In genomic region chr5:177671035-177671754, GRCh38 we compare ENCODE assay signal across 8 cellular contexts.
A peak's percentile ranks its signal among the peaks of the same experiment; 100 is the strongest.
DNase-seq lines count a peak whose midpoint lies in the region; ATAC-seq and TF ChIP-seq lines count a peak whose summit lies in the region.
"Not testable (repeated sequence)": the region's sequence is repeated elsewhere in the genome, so short reads cannot be mapped to it uniquely, and the experiment has no call there.

No MANE protein-coding gene starts in this region.

- H3K4me1 ChIP-seq in DND-41 (ENCODE audit: insufficient read depth, low read length); HUES64 (ENCODE audit: insufficient read depth, low read length): not testable (repeated sequence)

- CTCF ChIA-PET in activated CD8-positive, alpha-beta memory T cell treated with anti-CD3 and anti-CD28 coated beads, Interleukin-2, amount 10 ng/mL, durations not matched to agents 7 days and 5 days (lab: Charles Lee): not testable (repeated sequence)

- peaks cover 19% of the 10 kb centered on the region for H3K79me2 ChIP-seq in DND-41 (ENCODE audit: insufficient read depth, low read length)

- H3K4me3 Mint-ChIP-seq in activated CD8-positive, alpha-beta memory T cell treated with anti-CD3 and anti-CD28 coated beads, Interleukin-2, amount 10 ng/mL, durations not matched to agents 7 days and 5 days; memory B cell; stimulated activated naive CD8-positive, alpha-beta T cell treated with anti-CD3 and anti-CD28 coated beads, Interleukin-15, amount 100 ng/mL, for 72 hours: not testable (repeated sequence)

- not testable (repeated sequence) for H3K4me1 Mint-ChIP-seq in activated CD8-positive, alpha-beta memory T cell treated with anti-CD3 and anti-CD28 coated beads, Interleukin-2, amount 10 ng/mL, durations not matched to agents 7 days and 5 days; memory B cell; stimulated activated naive CD8-positive, alpha-beta T cell treated with anti-CD3 and anti-CD28 coated beads, Interleukin-15, amount 100 ng/mL, for 72 hours

- H3K9me3 Mint-ChIP-seq in activated CD8-positive, alpha-beta memory T cell treated with anti-CD3 and anti-CD28 coated beads, Interleukin-2, amount 10 ng/mL, durations not matched to agents 7 days and 5 days (ENCODE audit: low read depth); memory B cell; stimulated activated naive CD8-positive, alpha-beta T cell treated with anti-CD3 and anti-CD28 coated beads, Interleukin-15, amount 100 ng/mL, for 72 hours: not testable (repeated sequence)

- not testable (repeated sequence) for H3K36me3 Mint-ChIP-seq in activated CD8-positive, alpha-beta memory T cell treated with anti-CD3 and anti-CD28 coated beads, Interleukin-2, amount 10 ng/mL, durations not matched to agents 7 days and 5 days; memory B cell

- H3K4me3 ChIP-seq in DND-41 (ENCODE audit: low read depth in 1 of 2, low read length in 2 of 2) (peak overlapping the region in 1 of 2 experiments; percentile 56; a peak in 2 of 4 replicates), HUES64 (ENCODE audit: low read length) (peak overlapping the region; percentile 46), epithelial cell of esophagus (ENCODE audit: low read length) (peak overlapping the region; percentile 32)

- H3K27ac ChIP-seq in DND-41 (ENCODE audit: low read length); HUES64 (ENCODE audit: low read depth, low read length): not testable (repeated sequence)

- H4K20me1 ChIP-seq in DND-41 (ENCODE audit: insufficient read depth, low read length): not testable (repeated sequence)

- H3K9ac ChIP-seq in DND-41 (ENCODE audit: low read depth, low read length): peak overlapping the region; percentile 43
- H3K9ac ChIP-seq in HUES64 (ENCODE audit: low read depth, low read length): not testable (repeated sequence)

- H3K4me2 ChIP-seq in DND-41 (ENCODE audit: insufficient read depth, low read length): peak overlapping the region; percentile 56

- not testable (repeated sequence) for DNase-seq in DND-41; activated CD8-positive, alpha-beta memory T cell treated with anti-CD3 and anti-CD28 coated beads, Interleukin-2, amount 10 ng/mL, durations not matched to agents 7 days and 5 days; epithelial cell of esophagus (ENCODE audit: low read depth); memory B cell (ENCODE audit: low spot score in 2 of 2)
- DNase-seq in stimulated activated naive CD8-positive, alpha-beta T cell treated with anti-CD3 and anti-CD28 coated beads, Interleukin-15, amount 100 ng/mL, for 72 hours: peak in 1 of 2 donors; percentile 9

- not testable (repeated sequence) for H3K27ac Mint-ChIP-seq in activated CD8-positive, alpha-beta memory T cell treated with anti-CD3 and anti-CD28 coated beads, Interleukin-2, amount 10 ng/mL, durations not matched to agents 7 days and 5 days; memory B cell; stimulated activated naive CD8-positive, alpha-beta T cell treated with anti-CD3 and anti-CD28 coated beads, Interleukin-15, amount 100 ng/mL, for 72 hours

- WGBS in HUES64: 73% methylated on average over 5 of the region's 37 CpGs

- H3K9me3 ChIP-seq in DND-41 (ENCODE audit: insufficient read depth, low read length, severe bottlenecking); HUES64 (ENCODE audit: insufficient read depth, low read depth, low read length): not testable (repeated sequence)

- peak; percentile 66 for ATAC-seq in DND-41 (ENCODE audit: insufficient read depth, low read depth)
- ATAC-seq in GM21381 (IDR thresholded peaks at IDR 0.05; ENCODE audit: unreplicated experiment): peak; percentile 17
- peak; percentile 42 for ATAC-seq in HG02885 (IDR thresholded peaks at IDR 0.05; ENCODE audit: poor library complexity, unreplicated experiment)
- ATAC-seq in activated CD8-positive, alpha-beta memory T cell treated with anti-CD3 and anti-CD28 coated beads, Interleukin-2, amount 10 ng/mL, durations not matched to agents 7 days and 5 days: peak; percentile 50
- ATAC-seq in memory B cell (ENCODE audit: low read depth): peak; percentile 11
- ATAC-seq in stimulated activated naive CD8-positive, alpha-beta T cell treated with anti-CD3 and anti-CD28 coated beads, Interleukin-15, amount 100 ng/mL, for 72 hours: peak; percentile 68

- not testable (repeated sequence) for TF ChIP-seq CTCF in DND-41 (IDR thresholded peaks at IDR 0.05; ENCODE audit: borderline replicate concordance, extremely low read depth, low read length, poor library complexity, severe bottlenecking); epithelial cell of esophagus (IDR thresholded peaks at IDR 0.05; ENCODE audit: insufficient read depth, low read depth, low read length, missing control alignments)

- H3K27me3 Mint-ChIP-seq in activated CD8-positive, alpha-beta memory T cell treated with anti-CD3 and anti-CD28 coated beads, Interleukin-2, amount 10 ng/mL, durations not matched to agents 7 days and 5 days; memory B cell; stimulated activated naive CD8-positive, alpha-beta T cell treated with anti-CD3 and anti-CD28 coated beads, Interleukin-15, amount 100 ng/mL, for 72 hours: not testable (repeated sequence)

- H3K27me3 ChIP-seq in DND-41 (ENCODE audit: insufficient read depth, low read length, poor library complexity); HUES64 (ENCODE audit: insufficient read depth, low read length): not testable (repeated sequence)

- not testable (repeated sequence) for H2AFZ ChIP-seq in DND-41 (ENCODE audit: low read depth, low read length)

- H3K36me3 ChIP-seq in DND-41 (ENCODE audit: insufficient read depth, low read length); HUES64 (ENCODE audit: insufficient read depth, low read length): not testable (repeated sequence)

Comparison
In these comparisons a context has a peak if more than half of its experiments do, and no peak if none do; other contexts are left out.
1. ATAC-seq: peak in every context shown above with its lines; median percentile 68 in stimulated activated naive CD8-positive, alpha-beta T cell treated with anti-CD3 and anti-CD28 coated beads, Interleukin-15, amount 100 ng/mL, for 72 hours; 66 in DND-41; 50 in activated CD8-positive, alpha-beta memory T cell treated with anti-CD3 and anti-CD28 coated beads, Interleukin-2, amount 10 ng/mL, durations not matched to agents 7 days and 5 days; 42 in HG02885; 17 in GM21381; 11 in memory B cell.